In genomic region chr14:49907186-49907585, GRCh38 we compare ENCODE assay signal across 1 cellular context.
TF ChIP-seq lines count a peak whose summit lies in the region.

No MANE protein-coding gene starts in this region.

TF ChIP-seq in IMR-90, 13 proteins besides CTCF, POLR2A, EP300 and RAD21:
- TF ChIP-seq NFE2L2 (IDR thresholded peaks at IDR 0.05; ENCODE audit: low read depth, low read length) (no peak), ELK1 (IDR thresholded peaks at IDR 0.05; ENCODE audit: borderline replicate concordance, low read depth, low read length) (no peak), CHD1 (IDR thresholded peaks at IDR 0.05; ENCODE audit: low read depth, low read length) (no peak), BHLHE40 (IDR thresholded peaks at IDR 0.05; ENCODE audit: low read depth, low read length) (no peak)
